22 cellular contexts compared by ENCODE assay signal in genomic region chr19:14772467-14772866, GRCh38. TPM values are rescaled to one million over a fixed set of nuclear protein-coding genes. Genes with fewer than 3 reads are reported as not detected.
DNase-seq lines count a peak whose midpoint lies in the region; ATAC-seq, FAIRE-seq and TF ChIP-seq lines count a peak whose summit lies in the region.
"Had no signal": no experiment of that assay in that cellular context is flagged by ENCODE, and none has a peak within 500 bp of the region (broad histone marks: within the 10 kb centered on the region; RNA-seq: fewer than 3 reads in every experiment).

No MANE protein-coding gene starts in this region.

- H2BK5ac ChIP-seq in H9 (ENCODE audit: insufficient read length, low read length): no peak overlapping the region

- peaks cover 2 to 3% of the 10 kb centered on the region in 2 experiments; a peak in 3 of 4 replicates for H3K4me1 Mint-ChIP-seq in H9
- peaks cover 4% of the 10 kb centered on the region for H3K4me1 Mint-ChIP-seq in osteocyte (ENCODE audit: unreplicated experiment)

- H3K27ac Mint-ChIP-seq in H9 (no peak overlapping the region), osteocyte (ENCODE audit: unreplicated experiment) (no peak overlapping the region)
- H3K27ac Mint-ChIP-seq: CD14-positive monocyte; CD4-positive, alpha-beta memory T cell; IgD-negative memory B cell had no signal

- H2BK12ac ChIP-seq in H9 (ENCODE audit: insufficient read length, low read depth, low read length): no peak overlapping the region

- CTCF ChIA-PET in HepG2 (lab: Yijun Ruan, JAX; ENCODE audit: low intra/inter-chr PET ratio, low total read pairs): no interaction called here

- H3T11ph ChIP-seq in H9 (ENCODE audit: low read length): no peak overlapping the region

- H3K14ac ChIP-seq in H9 (ENCODE audit: insufficient read depth, low read length): no peak overlapping the region

- peak; percentile 30 for DNase-seq in activated CD8-positive, alpha-beta memory T cell treated with anti-CD3 and anti-CD28 coated beads for 24 hours
- DNase-seq in activated CD8-positive, alpha-beta memory T cell treated with anti-CD3 and anti-CD28 coated beads, Interleukin-2, amount 50 U/mL, for 48 hours: no peak
- peak; percentile 5 for DNase-seq in H9
- no peak for DNase-seq in HepG2 (ENCODE audit: low spot score)
- DNase-seq in osteocyte (ENCODE audit: extremely low spot score, unreplicated experiment): peak; percentile 44
- DNase-seq in NCI-H2081 (lab: John Stamatoyannopoulos, UW): no peak
- no peak for DNase-seq in NCI-H524 (lab: John Stamatoyannopoulos, UW)
- DNase-seq: AML-193; CD4-positive, alpha-beta memory T cell; DMS153; DMS79 treated with DMSO at 0.1 percent for 48 hours; EL; GM23248; HCEC 1CT had no signal

- no peak overlapping the region for H2BK15ac ChIP-seq in H9 (ENCODE audit: low read depth, low read length)

- no peak overlapping the region for H3K9ac ChIP-seq in H9 (ENCODE audit: extremely low read depth, insufficient read length, low read length)
- no peak overlapping the region for H3K9ac ChIP-seq in HepG2 (ENCODE audit: insufficient read depth, low read depth, low read length)
- H3K9ac ChIP-seq: GM23248 had no signal

- no TSS peak for BruUV-seq in HepG2 (replicated peaks; lab: Mats Ljungman, UMichigan)

- H4K91ac ChIP-seq in H9 (ENCODE audit: insufficient read length, low read depth, low read length): no peak overlapping the region

- no peak overlapping the region for H3K4ac ChIP-seq in H9 (ENCODE audit: low read depth, low read length)

- H2AFZ ChIP-seq in H9 (ENCODE audit: low read length) (no peak overlapping the region), HepG2 (ENCODE audit: low read length) (no peak overlapping the region)
- H2AFZ ChIP-seq: GM23248 had no signal

- no peaks in the 10 kb centered on the region for H3K9me3 ChIP-seq in H9 (ENCODE audit: control insufficient read depth, low read depth, low read length)
- H3K9me3 ChIP-seq in HepG2 (ENCODE audit: low read length): no peaks in the 10 kb centered on the region
- H3K9me3 ChIP-seq: A549 had no signal

- H3K56ac ChIP-seq in H9 (ENCODE audit: insufficient read length, low read depth, low read length): no peak overlapping the region

- no peak overlapping the region for H4K8ac ChIP-seq in H9 (replicated peaks; ENCODE audit: insufficient read length, low read depth, low read length)

- POLR2A ChIA-PET in HepG2 (lab: Yijun Ruan, JAX): no interaction called here

- H3K4me3 Mint-ChIP-seq in H9 (no peak overlapping the region), osteocyte (ENCODE audit: unreplicated experiment) (no peak overlapping the region)
- H3K4me3 Mint-ChIP-seq: CD14-positive monocyte; CD4-positive, alpha-beta memory T cell; IgD-negative memory B cell had no signal

- H3K23ac ChIP-seq in H9 (ENCODE audit: insufficient read length, low read depth, low read length): no peak overlapping the region

- ATAC-seq in HepG2 (no peak), HG02763 (IDR thresholded peaks at IDR 0.05; ENCODE audit: unreplicated experiment) (no peak)
- ATAC-seq: A549, GM12878 had no signal

- H3K36me3 Mint-ChIP-seq in H9 (ENCODE audit: insufficient read depth in 1 of 3, low read depth in 3 of 3) (peaks cover 2 to 10% (median 4%) of the 10 kb centered on the region in 3 experiments; a peak in 5 of 7 replicates), osteocyte (ENCODE audit: unreplicated experiment) (no peaks in the 10 kb centered on the region)
- H3K36me3 Mint-ChIP-seq: CD4-positive, alpha-beta memory T cell; IgD-negative memory B cell had no signal

- no peak overlapping the region for H4K5ac ChIP-seq in H9 (ENCODE audit: insufficient read length, low read depth, low read length)

- H3K27me3 ChIP-seq in H9 (ENCODE audit: insufficient read depth, low read length): no peaks in the 10 kb centered on the region
- 0 out of 5 replicates have a peak, but pooled peaks cover 0 to 5% of the 10 kb centered on the region in 2 experiments for H3K27me3 ChIP-seq in HepG2 (ENCODE audit: control insufficient read depth in 1 of 2, insufficient read depth in 2 of 2, low read length in 2 of 2)

- H3K36me3 ChIP-seq in HepG2 (replicated peaks in 1 of 2; ENCODE audit: control insufficient read depth in 1 of 2, insufficient read depth in 2 of 2, low read length in 2 of 2): no peaks in the 10 kb centered on the region

- H4K20me1 ChIP-seq in H9 (ENCODE audit: control insufficient read depth, insufficient read depth, insufficient read length) (no peaks in the 10 kb centered on the region), HepG2 (ENCODE audit: insufficient read depth, low read length) (no peaks in the 10 kb centered on the region)

- intact Hi-C loops in HepG2 (cut with micrococcal nuclease; ENCODE audit: unreplicated experiment): no loop called here

- FAIRE-seq in HepG2 (lab: Jason Lieb, UNC): no peak
- FAIRE-seq: A549, GM12878, HTR-8/SVneo had no signal

- H3K27ac ChIP-seq in H9 (ENCODE audit: insufficient read length, low read depth, low read length) (no peak overlapping the region), HepG2 (ENCODE audit: extremely low read length, insufficient read depth, low read length) (no peak overlapping the region)
- H3K27ac ChIP-seq: 22Rv1, A549, GM23248 had no signal

- H3K18ac ChIP-seq in H9 (ENCODE audit: insufficient read length, low read depth, low read length): no peak overlapping the region

- peaks cover 12% of the 10 kb centered on the region for H3K23me2 ChIP-seq in H9 (ENCODE audit: insufficient read length, low read depth, low read length, poor library complexity, severe bottlenecking)

- H2AK5ac ChIP-seq in H9 (ENCODE audit: insufficient read length, low read length): no peak overlapping the region

- no peaks in the 10 kb centered on the region; the same call in 1 of the 2 replicates for H3K4me1 ChIP-seq in H9 (ENCODE audit: insufficient read depth, low read length)
- no peaks in the 10 kb centered on the region for H3K4me1 ChIP-seq in HepG2 (ENCODE audit: insufficient read depth, low read length)
- H3K4me1 ChIP-seq: A549 had no signal

- in situ Hi-C loops in HepG2 (cut with HindIII; ENCODE audit: extremely low pct_ligation_motif_present, low pct_unique_long_range_greater_than_20kb): no loop called here

- WGBS in H9 (ENCODE audit: extremely low coverage, insufficient read length, low lambda C conversion rate): no CpG with 5 or more reads among the region's 8 CpGs
- WGBS in HepG2 (ENCODE audit: low lambda C conversion rate): 21% methylated on average over 5 of the region's 8 CpGs

- H3K27me3 Mint-ChIP-seq in H9 (ENCODE audit: low read depth) (peaks cover 17% of the 10 kb centered on the region), osteocyte (ENCODE audit: unreplicated experiment) (peaks cover 2% of the 10 kb centered on the region)

- no peak overlapping the region for H3K4me3 ChIP-seq in HepG2 (replicated peaks in 1 of 3; ENCODE audit: insufficient read depth in 1 of 3, low read depth in 2 of 3, low read length in 3 of 3)
- H3K4me3 ChIP-seq: A549, GM12878, GM23248 had no signal

- TF ChIP-seq RAD21 in HepG2 (CRISPR knock-in tag; IDR thresholded peaks at IDR 0.05): no peak

- H3K79me1 ChIP-seq in H9 (ENCODE audit: insufficient read depth, low read depth, low read length, poor library complexity, severe bottlenecking): no peaks in the 10 kb centered on the region

- TF ChIP-seq POLR2A in HepG2 (IDR thresholded peaks at IDR 0.05; ENCODE audit: insufficient read depth in 1 of 2, low read depth in 2 of 2, low read length in 2 of 2): no peak

- H3K9me3 Mint-ChIP-seq in H9 (peaks cover 13 to 68% of the 10 kb centered on the region in 2 experiments; a peak in 3 of 5 replicates), osteocyte (ENCODE audit: unreplicated experiment) (no peaks in the 10 kb centered on the region)
- H3K9me3 Mint-ChIP-seq: CD14-positive monocyte, IgD-negative memory B cell had no signal

- TF ChIP-seq EP300 in HepG2 (IDR thresholded peaks at IDR 0.05; ENCODE audit: low read depth in 2 of 2, low read length in 2 of 2) (no peak), HepG2 (CRISPR knock-in tag; IDR thresholded peaks at IDR 0.05; ENCODE audit: borderline replicate concordance) (no peak)

- TF ChIP-seq CTCF in H9 (conservative IDR thresholded peaks at IDR 0.05) (no peak), HepG2 (CRISPR knock-in tag; IDR thresholded peaks at IDR 0.05) (no peak), osteocyte (IDR thresholded peaks at IDR 0.05) (no peak)

- no peaks in the 10 kb centered on the region for H3K79me2 ChIP-seq in H9 (ENCODE audit: insufficient read depth, low read length)
- no peaks in the 10 kb centered on the region for H3K79me2 ChIP-seq in HepG2 (ENCODE audit: insufficient read depth, low read length)

- no peak overlapping the region for H3K4me2 ChIP-seq in H9 (ENCODE audit: insufficient read depth, insufficient read length, low read length)
- H3K4me2 ChIP-seq in HepG2 (ENCODE audit: low read depth, low read length): no peak overlapping the region
- H3K4me2 ChIP-seq: A549 had no signal

- H2BK20ac ChIP-seq in H9 (ENCODE audit: low read depth, low read length, poor library complexity, severe bottlenecking): no peak overlapping the region

- H2BK120ac ChIP-seq in H9 (ENCODE audit: low read depth, low read length, poor library complexity, severe bottlenecking): no peak overlapping the region

RNA-seq across cellular contexts. Expression of gene ADGRE2, which starts 5.9 kb away (rescaled TPM):
- 1.2 and 1.4 TPM in 2 replicates for total RNA-seq in H9 (2021)
- 0.04 TPM in 1 of 2 replicates, not detected in the other for total RNA-seq in HepG2 (2016; rRNA removed; fragmentation: Illumina TruSeq; extraction: Trizol)
- not detected in 2 replicates for total RNA-seq in HepG2 (2016; cell fraction: cytosol; rRNA removed; fragmentation: Illumina TruSeq; extraction: Trizol; ENCODE audit: low read depth)
- total RNA-seq in HepG2 (2016; cell fraction: insoluble cytoplasmic fraction; rRNA removed; fragmentation: Illumina TruSeq; extraction: Trizol): not detected in 2 replicates
- not detected in 2 replicates for total RNA-seq in HepG2 (2016; cell fraction: membrane; rRNA removed; fragmentation: Illumina TruSeq; extraction: Trizol)
- not detected in 2 replicates for total RNA-seq in HepG2 (2016; cell fraction: nucleus; rRNA removed; fragmentation: Illumina TruSeq; extraction: Trizol)
- 0.03 TPM in 1 of 2 replicates, not detected in the other for polyA plus RNA-seq in HepG2 (2011; rRNA removed)
- polyA plus RNA-seq in HepG2 (2011; cell fraction: cytosol; rRNA removed): 0.03 TPM in 1 of 2 replicates, not detected in the other
- polyA plus RNA-seq in HepG2 (2011; cell fraction: nucleus; rRNA removed): 0.16 TPM in 1 of 2 replicates, not detected in the other
- polyA plus RNA-seq in HepG2 (2012): not detected in 2 replicates
- polyA plus RNA-seq in HepG2 (2016; cell fraction: cytosol; fragmentation: Illumina TruSeq; extraction: Trizol; ENCODE audit: low read depth): not detected in 2 replicates
- polyA plus RNA-seq in HepG2 (2016; cell fraction: insoluble cytoplasmic fraction; fragmentation: Illumina TruSeq; extraction: Trizol; ENCODE audit: low read depth): not detected in 2 replicates
- not detected in 2 replicates for polyA plus RNA-seq in HepG2 (2016; cell fraction: membrane; fragmentation: Illumina TruSeq; extraction: Trizol; ENCODE audit: low read depth)
- polyA plus RNA-seq in HepG2 (2016; cell fraction: nucleus; fragmentation: Illumina TruSeq; extraction: Trizol; ENCODE audit: insufficient read depth, low read depth): 0.11 and 0.41 TPM in 2 replicates
- 0.40 and 20.8 TPM in 2 replicates for polyA minus RNA-seq in HepG2 (2011; rRNA and poly(A)+ RNA removed; ENCODE audit: low replicate concordance)
- polyA minus RNA-seq in HepG2 (2011; cell fraction: cytosol; rRNA and poly(A)+ RNA removed): not detected in 2 replicates
- polyA minus RNA-seq in HepG2 (2011; cell fraction: nucleus; rRNA and poly(A)+ RNA removed): not detected in 2 replicates
- not detected in 2 replicates for total RNA-seq in osteocyte
- total RNA-seq: G401, GM23248 had no signal

Comparison
In these comparisons a context has a peak if more than half of its experiments do, and no peak if none do; other contexts are left out.
1. DNase-seq: peak in activated CD8-positive, alpha-beta memory T cell treated with anti-CD3 and anti-CD28 coated beads for 24 hours (single experiment), H9 (single experiment) and osteocyte (single experiment); none in activated CD8-positive, alpha-beta memory T cell treated with anti-CD3 and anti-CD28 coated beads, Interleukin-2, amount 50 U/mL, for 48 hours (single experiment), HepG2 (single experiment), NCI-H2081 (0 of 2) and NCI-H524 (0 of 2).